In genomic region chr2:186303091-186303490, GRCh38 we compare ENCODE assay signal across 20 cellular contexts.
"Had no signal": no experiment of that assay in that cellular context is flagged by ENCODE, and none has a peak within 500 bp of the region (broad histone marks: within the 10 kb centered on the region; RNA-seq: fewer than 3 reads in every experiment).

No MANE protein-coding gene starts in this region.

- H3K27ac ChIP-seq: HL-60, SJSA1, SK-N-MC had no signal

- H3K4me3 ChIP-seq: SJSA1, SK-N-MC had no signal

- H3K9me3 ChIP-seq: SJSA1 had no signal

- ATAC-seq: Panc1 had no signal

- DNase-seq: KBM-7, MV-4-11, NCI-H1048, NCI-H1105, NCI-H1417, NCI-H1436 treated with DMSO at 0.1 percent for 48 hours, NCI-H1694, NCI-H187 treated with DMSO at 0.1 percent for 48 hours, NCI-H2029 treated with DMSO at 0.1 percent for 48 hours, NCI-H2171 treated with DMSO at 0.1 percent for 48 hours, NCI-H345, NCI-H446 treated with DMSO at 0.1 percent for 48 hours, NCI-H510A treated with DMSO at 0.1 percent for 48 hours, NCI-H526, Right ventricle myocardium superior, SIG-M5 had no signal

- H3K4me1 ChIP-seq: SJSA1 had no signal

- H3K36me3 ChIP-seq: SJSA1 had no signal

- H3K27me3 ChIP-seq: SJSA1 had no signal
